In the genomic region with DNA sequence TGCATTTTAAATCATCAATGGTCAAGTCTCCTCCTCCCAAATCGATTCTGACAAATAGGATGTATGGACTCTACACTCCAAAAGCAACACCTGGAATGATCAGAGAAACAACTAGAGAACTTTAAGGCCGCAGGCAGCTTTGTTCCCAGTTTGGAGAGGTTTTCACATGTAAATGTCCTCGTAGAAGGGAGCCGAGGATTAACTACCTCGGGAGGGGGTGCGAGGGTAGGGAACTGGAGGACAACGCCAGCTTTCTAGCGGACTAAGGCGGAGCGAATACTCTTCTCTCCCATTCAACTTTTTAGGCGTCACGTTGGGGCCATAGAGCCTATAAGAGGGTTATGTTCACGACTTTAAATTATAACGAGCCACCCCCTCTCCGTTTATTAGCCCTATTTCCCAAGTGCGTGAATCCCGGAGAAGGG, we compare ENCODE assay signal across 8 cellular contexts. TPM values are rescaled to one million over a fixed set of nuclear protein-coding genes. Genes with fewer than 3 reads are reported as not detected.
DNase-seq lines count a peak whose midpoint lies in the region; ATAC-seq and TF ChIP-seq lines count a peak whose summit lies in the region.

No MANE protein-coding gene starts in this region.

- H2AFZ ChIP-seq in OCI-LY1 (ENCODE audit: low read length): no peak overlapping the region

- CTCF ChIA-PET in activated CD8-positive, alpha-beta memory T cell treated with anti-CD3 and anti-CD28 coated beads, Interleukin-2, amount 10 ng/mL, durations not matched to agents 7 days and 5 days (lab: Charles Lee): interaction anchor here (1.0 kb wide), 1 partner anchor 42 kb away, joined by 3 read pairs; no protein-coding TSS in a partner anchor

- H3K4me2 ChIP-seq in OCI-LY1 (ENCODE audit: low read length): peak overlapping the region; percentile 98

- H3K36me3 Mint-ChIP-seq in activated CD8-positive, alpha-beta memory T cell treated with anti-CD3 and anti-CD28 coated beads, Interleukin-2, amount 10 ng/mL, durations not matched to agents 7 days and 5 days: peaks cover 7% of the 10 kb centered on the region
- H3K36me3 Mint-ChIP-seq in mesothelial cell of epicardium: no peaks in the 10 kb centered on the region

- intact Hi-C loops in aorta (cut with DNase I): loop anchor here (5.0 kb wide), 3 partner anchors 68 to 527 kb away; partner anchors contain the start of gene SOD1 (in 1 of the 2)

- H3K27ac ChIP-seq in OCI-LY1 (ENCODE audit: low read depth, low read length, poor library complexity, severe bottlenecking) (peak overlapping the region; percentile 76), aorta (ENCODE audit: low read depth in 1 of 2, low read length in 2 of 2) (peak overlapping the region in 1 of 2 donors; percentile 87)

- DNase-seq in activated CD8-positive, alpha-beta memory T cell treated with anti-CD3 and anti-CD28 coated beads, Interleukin-2, amount 10 ng/mL, durations not matched to agents 7 days and 5 days: no peak
- DNase-seq in activated CD8-positive, alpha-beta memory T cell treated with anti-CD3 and anti-CD28 coated beads, Interleukin-2, amount 50 U/mL, for 48 hours: no peak
- DNase-seq in ecto neural progenitor cell (ENCODE audit: low spot score): peak; percentile 62
- no peak for DNase-seq in mesothelial cell of epicardium (ENCODE audit: low spot score in 2 of 2, unreplicated experiment in 2 of 2)
- DNase-seq in aorta: no peak
- DNase-seq in GM19240 (ENCODE audit: insufficient read length, low spot score): no peak
- no peak for DNase-seq in NCI-H187 (lab: John Stamatoyannopoulos, UW)

- H3K4me1 Mint-ChIP-seq in activated CD8-positive, alpha-beta memory T cell treated with anti-CD3 and anti-CD28 coated beads, Interleukin-2, amount 10 ng/mL, durations not matched to agents 7 days and 5 days: peaks cover 15% of the 10 kb centered on the region
- peaks cover 12% of the 10 kb centered on the region for H3K4me1 Mint-ChIP-seq in mesothelial cell of epicardium

- peak overlapping the region; percentile 73 for H3K27ac Mint-ChIP-seq in activated CD8-positive, alpha-beta memory T cell treated with anti-CD3 and anti-CD28 coated beads, Interleukin-2, amount 10 ng/mL, durations not matched to agents 7 days and 5 days
- peak overlapping the region; percentile 87 for H3K27ac Mint-ChIP-seq in mesothelial cell of epicardium

- H3K27me3 Mint-ChIP-seq in activated CD8-positive, alpha-beta memory T cell treated with anti-CD3 and anti-CD28 coated beads, Interleukin-2, amount 10 ng/mL, durations not matched to agents 7 days and 5 days: no peaks in the 10 kb centered on the region
- no peaks in the 10 kb centered on the region for H3K27me3 Mint-ChIP-seq in mesothelial cell of epicardium (ENCODE audit: low read depth)

- H4K20me1 ChIP-seq in OCI-LY1 (ENCODE audit: insufficient read depth, low read length): 0 out of 2 replicates have a peak, but pooled peaks cover 5% of the 10 kb centered on the region

- H3K4me3 ChIP-seq in OCI-LY1 (ENCODE audit: low read depth, low read length, poor library complexity, severe bottlenecking): peak overlapping the region; percentile 100
- H3K4me3 ChIP-seq in aorta (ENCODE audit: low read length in 2 of 2): peak overlapping the region; percentile 80 to 100

- H3K36me3 ChIP-seq in OCI-LY1 (ENCODE audit: insufficient read depth, low read length): peaks cover 30% of the 10 kb centered on the region
- H3K36me3 ChIP-seq in aorta (ENCODE audit: control insufficient read depth in 1 of 2, insufficient read depth in 2 of 2, low read length in 1 of 2): no peaks in the 10 kb centered on the region

- peak overlapping the region; percentile 84 for H3K4me3 Mint-ChIP-seq in activated CD8-positive, alpha-beta memory T cell treated with anti-CD3 and anti-CD28 coated beads, Interleukin-2, amount 10 ng/mL, durations not matched to agents 7 days and 5 days
- H3K4me3 Mint-ChIP-seq in mesothelial cell of epicardium: peak overlapping the region; percentile 83

- H3K9ac ChIP-seq in OCI-LY1 (ENCODE audit: low read length): peak overlapping the region; percentile 100

- H3K9me3 ChIP-seq in OCI-LY1 (ENCODE audit: low read length) (no peaks in the 10 kb centered on the region), aorta (ENCODE audit: control insufficient read depth, low read length) (no peaks in the 10 kb centered on the region)

- 1% methylated on average over 17 of the region's 17 CpGs for WGBS in aorta, 2 donors

- H3F3A ChIP-seq in OCI-LY1 (ENCODE audit: insufficient read depth, low read length): no peaks in the 10 kb centered on the region

- H3K27me3 ChIP-seq in OCI-LY1 (ENCODE audit: insufficient read depth, low read length) (no peaks in the 10 kb centered on the region), aorta (ENCODE audit: control insufficient read depth in 1 of 2, insufficient read depth in 2 of 2, low read length in 1 of 2) (no peaks in the 10 kb centered on the region)

- H3K9me2 ChIP-seq in OCI-LY1 (ENCODE audit: low read depth, low read length): no peaks in the 10 kb centered on the region

- H3K9me3 Mint-ChIP-seq in activated CD8-positive, alpha-beta memory T cell treated with anti-CD3 and anti-CD28 coated beads, Interleukin-2, amount 10 ng/mL, durations not matched to agents 7 days and 5 days (ENCODE audit: low read depth): no peaks in the 10 kb centered on the region
- no peaks in the 10 kb centered on the region for H3K9me3 Mint-ChIP-seq in mesothelial cell of epicardium

- TF ChIP-seq CTCF in OCI-LY1 (IDR thresholded peaks at IDR 0.05; ENCODE audit: low read length) (no peak), mesothelial cell of epicardium (IDR thresholded peaks at IDR 0.05; ENCODE audit: unreplicated experiment) (no peak)

- no peak for ATAC-seq in activated CD8-positive, alpha-beta memory T cell treated with anti-CD3 and anti-CD28 coated beads, Interleukin-2, amount 10 ng/mL, durations not matched to agents 7 days and 5 days
- ATAC-seq in aorta (ENCODE audit: low FRiP score): no peak

- H3K4me1 ChIP-seq in OCI-LY1 (ENCODE audit: insufficient read depth, low read length, severe bottlenecking) (peaks cover 56% of the 10 kb centered on the region), aorta (ENCODE audit: control insufficient read depth in 1 of 2, insufficient read depth in 2 of 2, low read length in 2 of 2) (peaks cover 0 to 6% of the 10 kb centered on the region in 2 donors)

- H3K79me2 ChIP-seq in OCI-LY1 (ENCODE audit: insufficient read depth, low read length): peaks cover 61% of the 10 kb centered on the region

RNA-seq across cellular contexts. Expression of gene SCAF4, which starts 1.2 kb away (rescaled TPM):
- total RNA-seq in activated CD8-positive, alpha-beta memory T cell treated with anti-CD3 and anti-CD28 coated beads, Interleukin-2, amount 10 ng/mL, durations not matched to agents 7 days and 5 days: 10 to 100 TPM; 52.0 to 53.9 TPM
- total RNA-seq in mesothelial cell of epicardium: 55.6 to 58.9 TPM (median 57.4 TPM) in 3 replicates
- total RNA-seq in aorta: 10 to 100 TPM; 32.2 to 33.9 TPM
- polyA plus RNA-seq in aorta: 10 to 100 TPM in 1 of 2 donors, 1 to 10 TPM in 1; 5.3 to 10.3 TPM
